Comparison of ENCODE assay signal across 8 cellular contexts in the genomic region with DNA sequence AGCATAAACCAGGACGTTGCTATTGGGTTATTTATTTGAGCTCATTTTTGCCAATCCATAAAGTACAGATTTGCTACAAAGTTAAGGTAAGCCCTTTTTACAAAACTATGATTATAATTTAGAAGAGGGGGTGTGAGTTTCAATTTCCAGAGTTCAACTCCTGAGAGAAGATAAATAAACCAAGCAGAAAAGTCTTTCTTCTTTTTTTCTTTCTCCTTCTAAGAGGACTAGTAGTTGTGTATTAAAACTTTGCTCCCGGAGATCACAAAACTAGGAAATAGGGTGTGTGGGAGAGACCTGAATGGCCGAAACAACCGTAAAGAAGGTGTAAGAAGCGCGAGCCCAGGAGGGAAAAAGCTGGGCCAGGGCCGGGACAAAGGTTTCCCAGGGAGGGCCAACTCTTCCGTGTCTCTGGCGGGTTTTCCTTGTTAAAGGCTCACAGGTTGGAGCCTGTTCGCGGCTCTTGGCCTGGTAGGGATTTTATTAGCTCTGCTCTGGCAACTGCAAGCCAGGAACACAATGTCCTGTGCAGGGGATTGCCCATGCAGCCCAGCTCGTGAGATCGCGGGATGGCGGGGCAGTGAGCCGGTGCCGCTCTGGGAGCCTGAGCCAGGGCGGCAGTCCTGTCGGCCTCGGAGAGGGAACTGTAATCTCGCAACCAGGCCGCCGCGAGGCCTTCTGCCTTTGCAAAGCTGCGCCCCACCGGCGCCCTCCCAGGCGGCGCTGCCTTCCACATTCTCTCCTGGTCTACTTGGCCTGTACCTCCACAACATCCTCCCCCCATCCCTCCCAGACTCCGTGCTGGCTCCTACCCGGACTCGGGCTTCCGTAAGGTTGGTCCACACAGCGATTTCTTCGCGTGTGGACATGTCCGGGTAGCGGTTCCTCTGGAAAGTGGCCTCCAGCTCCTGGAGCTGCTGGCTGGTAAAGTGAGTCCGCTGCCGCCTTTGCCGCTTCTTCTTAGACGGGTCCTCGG. TPM values are rescaled to one million over a fixed set of nuclear protein-coding genes. Genes with fewer than 3 reads are reported as not detected.
DNase-seq lines count a peak whose midpoint lies in the region; ATAC-seq and TF ChIP-seq lines count a peak whose summit lies in the region.

No MANE protein-coding gene starts in this region.

- ATAC-seq in HG02938 (IDR thresholded peaks at IDR 0.05; ENCODE audit: unreplicated experiment) (peak; percentile 56), GM19328 (IDR thresholded peaks at IDR 0.05; ENCODE audit: unreplicated experiment) (no peak), GM19324 (IDR thresholded peaks at IDR 0.05; ENCODE audit: low FRiP score, unreplicated experiment) (no peak)

- intact Hi-C loops in CD14-positive monocyte (cut with micrococcal nuclease) = no loop called here
- intact Hi-C loops in tibial artery (cut with DNase I; ENCODE audit: low total_unique reads) = loop anchor here (10.0 kb wide), 1 partner anchor 664 kb away; no protein-coding TSS in a partner anchor

- H3K4me3 ChIP-seq in choroid plexus epithelial cell (ENCODE audit: low read depth, low read length) = no peak overlapping the region
- peak overlapping the region; percentile 87 for H3K4me3 ChIP-seq in mesodermal cell (ENCODE audit: extremely low read depth, insufficient read depth, low read length, poor library complexity, severe bottlenecking)
- H3K4me3 ChIP-seq in tibial artery = peak overlapping the region in 1 of 2 donors; percentile 47

- H3K4me1 Mint-ChIP-seq in CD14-positive monocyte = peaks cover 41% of the 10 kb centered on the region

- peaks cover 5 to 98% of the 10 kb centered on the region in 2 donors for H3K27me3 ChIP-seq in tibial artery

- H3K27ac ChIP-seq in mesodermal cell (ENCODE audit: low read depth, low read length, severe bottlenecking) = peak overlapping the region; percentile 84
- no peak overlapping the region for H3K27ac ChIP-seq in tibial artery

- TF ChIP-seq CTCF in CD14-positive monocyte (IDR thresholded peaks at IDR 0.05) (no peak), choroid plexus epithelial cell (conservative IDR thresholded peaks at IDR 0.05; ENCODE audit: low read depth, low read length) (peak; percentile 22), tibial artery (IDR thresholded peaks at IDR 0.05) (no peak)

- H3K36me3 ChIP-seq in mesodermal cell (ENCODE audit: control insufficient read depth, insufficient read depth, low read length) = peaks cover 31% of the 10 kb centered on the region
- no peaks in the 10 kb centered on the region for H3K36me3 ChIP-seq in tibial artery

- H3K36me3 Mint-ChIP-seq in CD14-positive monocyte = peaks cover 7 to 14% of the 10 kb centered on the region in 2 donors

- H3K4me3 Mint-ChIP-seq in CD14-positive monocyte = peak overlapping the region; percentile 20 to 87

- no peak for DNase-seq in CD14-positive monocyte (ENCODE audit: low spot score)
- DNase-seq in choroid plexus epithelial cell (ENCODE audit: low read depth) = peak; percentile 28
- DNase-seq in tibial artery = no peak
- no peak for DNase-seq in SIG-M5 treated with dmso at 0.1 percent for 504 hours (lab: John Stamatoyannopoulos, UW; ENCODE audit: unreplicated experiment)

- 1% methylated on average over 30 to 37 of the region's 43 CpGs for WGBS in mesodermal cell (ENCODE audit: insufficient coverage in 2 of 2), 2 experiments

- H3K9me3 Mint-ChIP-seq in CD14-positive monocyte = peaks cover 0 to 43% (median 31%) of the 10 kb centered on the region in 7 donors

- H3K4me1 ChIP-seq in mesodermal cell (ENCODE audit: control insufficient read depth, insufficient read depth, low read length, poor library complexity, severe bottlenecking) (peaks cover 40% of the 10 kb centered on the region), tibial artery (peaks cover 4 to 36% (median 28%) of the 10 kb centered on the region in 4 donors)

- H3K9me3 ChIP-seq in mesodermal cell (ENCODE audit: control insufficient read depth, low read length) (no peaks in the 10 kb centered on the region), tibial artery (peaks cover 0 to 6% (median 6%) of the 10 kb centered on the region in 3 donors)

- no peak overlapping the region for H3K27ac Mint-ChIP-seq in CD14-positive monocyte

- H3K27me3 Mint-ChIP-seq in CD14-positive monocyte (ENCODE audit: low read depth in 3 of 3) = peaks cover 98 to 99% (median 99%) of the 10 kb centered on the region in 3 donors

RNA-seq across cellular contexts. Expression of a gene that starts 2.2 kb away (rescaled TPM):
- polyA plus RNA-seq in CD14-positive monocyte = not detected
- polyA plus RNA-seq in mesodermal cell (2013, experiment 1 of 2) = 64.5 TPM
- 81.4 TPM for polyA plus RNA-seq in mesodermal cell (2013, experiment 2 of 2)
